ENCODE assay signal across 1 cellular context in genomic region chr22:46287873-46288751, GRCh38.
TF ChIP-seq lines count a peak whose summit lies in the region.

No MANE protein-coding gene starts in this region.

TF ChIP-seq in GM23338, 12 proteins besides CTCF, POLR2A, EP300 and RAD21 (continued from another document):
- TF ChIP-seq ZNF462 (CRISPR knock-in tag; IDR thresholded peaks at IDR 0.05) (no peak), ZNF114 (CRISPR knock-in tag; IDR thresholded peaks at IDR 0.05) (no peak), JUNB (IDR thresholded peaks at IDR 0.05; ENCODE audit: unreplicated experiment) (no peak), ZNF331 (CRISPR knock-in tag; IDR thresholded peaks at IDR 0.05; ENCODE audit: low read depth) (no peak), EZH2 (IDR thresholded peaks at IDR 0.05; ENCODE audit: low read depth, unreplicated experiment) (no peak)
